ENCODE assay signal across 10 cellular contexts in the genomic region with DNA sequence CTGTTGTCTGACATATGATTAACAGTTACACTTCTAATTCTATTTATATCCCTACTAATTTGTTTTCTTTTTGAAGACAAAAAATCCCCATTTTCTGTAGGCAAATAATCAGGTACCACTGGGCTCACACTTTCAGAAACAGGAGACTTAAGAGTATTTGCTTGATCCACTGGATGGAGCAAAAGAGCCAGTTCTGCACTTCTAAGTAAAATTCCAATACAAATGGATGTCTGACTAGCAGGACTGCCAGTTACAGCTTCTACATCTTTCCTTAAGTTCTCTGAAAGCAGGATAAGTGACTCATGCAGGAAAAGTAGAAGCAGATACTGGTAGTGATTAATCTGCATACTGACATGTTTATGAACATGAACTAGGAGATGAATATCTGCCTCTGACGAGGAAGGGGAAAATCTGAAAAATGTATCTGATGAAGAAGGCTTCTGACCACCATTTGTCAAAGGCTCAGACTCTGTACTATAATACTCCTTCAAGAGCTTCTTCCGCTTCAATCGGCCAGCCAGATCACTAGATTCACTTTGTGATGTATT.
A peak's percentile ranks its signal among the peaks of the same experiment; 100 is the strongest.
DNase-seq lines count a peak whose midpoint lies in the region; ATAC-seq, FAIRE-seq and TF ChIP-seq lines count a peak whose summit lies in the region.
"Had no signal": no experiment of that assay in that cellular context is flagged by ENCODE, and none has a peak within 500 bp of the region (broad histone marks: within the 10 kb centered on the region; RNA-seq: fewer than 3 reads in every experiment).

No MANE protein-coding gene starts in this region.

- peak; percentile 73 for TF ChIP-seq RAD21 in IMR-90 (IDR thresholded peaks at IDR 0.05; ENCODE audit: low read length)

- H3K4me3 ChIP-seq in cardiac muscle cell (no peak overlapping the region), IMR-90 (ENCODE audit: insufficient read depth, low read depth, low read length) (no peak overlapping the region), endothelial cell of umbilical vein (replicated peaks in 1 of 3; ENCODE audit: insufficient read depth in 1 of 3, low read depth in 1 of 3, low read length in 3 of 3) (no peak overlapping the region), mucosa of descending colon (no peak overlapping the region), stomach (no peak overlapping the region)
- H3K4me3 ChIP-seq: BLaER1 treated with 17β-estradiol and CSF1 and Interleukin-3, amounts not matched to agents 10 nM and 100 nM; lung had no signal

- H3K4me2 ChIP-seq in IMR-90 (ENCODE audit: low read depth, low read length), result peak overlapping the region; percentile 35; the same call in 1 of the 2 replicates
- peak overlapping the region; percentile 48 for H3K4me2 ChIP-seq in endothelial cell of umbilical vein (ENCODE audit: insufficient read depth, low read length)
- H3K4me2 ChIP-seq: BLaER1 treated with 17β-estradiol and CSF1 and Interleukin-3, amounts not matched to agents 10 nM and 100 nM had no signal

- H2BK120ac ChIP-seq in IMR-90 (ENCODE audit: low read depth, low read length), result peak overlapping the region; percentile 9; the same call in 1 of the 2 replicates

- no peak overlapping the region for H3K56ac ChIP-seq in IMR-90 (ENCODE audit: extremely low read depth, insufficient read depth, low read length)

- TF ChIP-seq EP300 in stomach (IDR thresholded peaks at IDR 0.05), result no peak

- no peak overlapping the region for H4K5ac ChIP-seq in IMR-90 (ENCODE audit: low read depth, low read length)

- ATAC-seq in Right ventricle myocardium inferior, result no peak
- ATAC-seq in IMR-90 (ENCODE audit: low read depth), result peak; percentile 91
- no peak for ATAC-seq in mucosa of descending colon
- ATAC-seq in activated naive CD4-positive, alpha-beta T cell treated with anti-CD3 and anti-CD28 coated beads, Interleukin-2, amount 50 U/mL, for 72 hours, result no peak

- intact Hi-C loops in Right ventricle myocardium inferior (cut with DNase I) (no loop called here), IMR-90 (cut with micrococcal nuclease) (loop anchor here (1.0 to 10.0 kb wide), 6 partner anchors 142 to 496 kb away; a partner anchor contains a TSS), endothelial cell of umbilical vein (cut with micrococcal nuclease) (loop anchor here (1.0 to 10.0 kb wide), 7 partner anchors 84 to 496 kb away; a partner anchor contains a TSS), mucosa of descending colon (cut with DNase I, micrococcal nuclease) (no loop called here), stomach (cut with DNase I; ENCODE audit: low total_unique reads) (no loop called here)

- H3K27me3 ChIP-seq in cardiac muscle cell, result no peaks in the 10 kb centered on the region
- no peaks in the 10 kb centered on the region for H3K27me3 ChIP-seq in IMR-90 (ENCODE audit: control insufficient read depth, insufficient read depth, low read length)
- no peaks in the 10 kb centered on the region for H3K27me3 ChIP-seq in endothelial cell of umbilical vein (ENCODE audit: control insufficient read depth in 2 of 2, insufficient read depth in 2 of 2, low read length in 2 of 2)
- H3K27me3 ChIP-seq in stomach, result no peaks in the 10 kb centered on the region
- H3K27me3 ChIP-seq: BLaER1 treated with 17β-estradiol and CSF1 and Interleukin-3, amounts not matched to agents 10 nM and 100 nM had no signal

- TF ChIP-seq CTCF in cardiac muscle cell (IDR thresholded peaks at IDR 0.05; ENCODE audit: low read depth, low read length) (peak; percentile 54), IMR-90 (conservative IDR thresholded peaks at IDR 0.05; ENCODE audit: low read depth, low read length) (peak; percentile 58), endothelial cell of umbilical vein (IDR thresholded peaks at IDR 0.05; ENCODE audit: extremely low read depth in 1 of 2, insufficient read depth in 1 of 2, low read depth in 1 of 2, low read length in 2 of 2) (peak; percentile 24 to 35), mucosa of descending colon (IDR thresholded peaks at IDR 0.05) (no peak), stomach (IDR thresholded peaks at IDR 0.05) (no peak)

- no peak overlapping the region for H2AK9ac ChIP-seq in IMR-90 (replicated peaks; ENCODE audit: low read depth, low read length, poor library complexity)

- H3K27ac ChIP-seq in cardiac muscle cell (no peak overlapping the region), IMR-90 (ENCODE audit: insufficient read depth, low read length) (no peak overlapping the region), endothelial cell of umbilical vein (ENCODE audit: insufficient read depth, low read depth, low read length) (peak overlapping the region; percentile 58), stomach (no peak overlapping the region)
- H3K27ac ChIP-seq: BLaER1 treated with 17β-estradiol and CSF1 and Interleukin-3, amounts not matched to agents 10 nM and 100 nM had no signal

- no peak overlapping the region for H2BK15ac ChIP-seq in IMR-90 (ENCODE audit: low read depth, low read length)

- no peak overlapping the region for H3K18ac ChIP-seq in IMR-90 (ENCODE audit: low read depth, low read length)

- peaks cover 0 to 16% of the 10 kb centered on the region in 2 donors for H3K36me3 Mint-ChIP-seq in activated naive CD4-positive, alpha-beta T cell treated with anti-CD3 and anti-CD28 coated beads, Interleukin-2, amount 50 U/mL, for 72 hours

- H3K9ac ChIP-seq in IMR-90 (ENCODE audit: low read depth, low read length) (no peak overlapping the region), endothelial cell of umbilical vein (replicated peaks; ENCODE audit: extremely low read depth, insufficient read depth, low read length) (no peak overlapping the region)
- H3K9ac ChIP-seq: BLaER1 treated with 17β-estradiol and CSF1 and Interleukin-3, amounts not matched to agents 10 nM and 100 nM had no signal

- H4K91ac ChIP-seq in IMR-90 (ENCODE audit: insufficient read depth, low read depth, low read length), result no peak overlapping the region

- no peaks in the 10 kb centered on the region; a peak in 1 of 4 replicates for H3K79me1 ChIP-seq in IMR-90 (ENCODE audit: low read depth in 1 of 2, low read length in 2 of 2)

- H3K79me2 ChIP-seq in endothelial cell of umbilical vein (ENCODE audit: control insufficient read depth, insufficient read depth, low read length), result no peaks in the 10 kb centered on the region

- TF ChIP-seq POLR2A in IMR-90 (IDR thresholded peaks at IDR 0.05; ENCODE audit: low read depth, low read length), result no peak
- TF ChIP-seq POLR2A in endothelial cell of umbilical vein (IDR thresholded peaks at IDR 0.05; ENCODE audit: low read depth, low read length), result peak; percentile 35
- no peak for TF ChIP-seq POLR2A in stomach (IDR thresholded peaks at IDR 0.05)

- no peak overlapping the region for H3K14ac ChIP-seq in IMR-90 (replicated peaks; ENCODE audit: low read depth, low read length)

- H3K4me1 ChIP-seq in cardiac muscle cell (ENCODE audit: low read depth), result no peaks in the 10 kb centered on the region
- H3K4me1 ChIP-seq in IMR-90 (ENCODE audit: control insufficient read depth, insufficient read depth, low read length), result no peaks in the 10 kb centered on the region
- peaks cover 14% of the 10 kb centered on the region for H3K4me1 ChIP-seq in endothelial cell of umbilical vein (ENCODE audit: control insufficient read depth, extremely low read depth, insufficient read depth, low read length)
- H3K4me1 ChIP-seq in mucosa of descending colon (ENCODE audit: low read depth), result no peaks in the 10 kb centered on the region
- H3K4me1 ChIP-seq in stomach, result peaks cover 0 to 2% (median 0%) of the 10 kb centered on the region in 4 donors
- H3K4me1 ChIP-seq: BLaER1 treated with 17β-estradiol and CSF1 and Interleukin-3, amounts not matched to agents 10 nM and 100 nM had no signal

- dilution Hi-C loops in IMR-90 (cut with HindIII; ENCODE audit: low sequenced_read_pairs, unreplicated experiment) (no loop called here), endothelial cell of umbilical vein (cut with MboI; ENCODE audit: extremely low pct_ligation_motif_present, low sequenced_read_pairs) (no loop called here)

- H3K36me3 ChIP-seq in cardiac muscle cell, result peaks cover 29% of the 10 kb centered on the region
- H3K36me3 ChIP-seq in IMR-90 (ENCODE audit: control insufficient read depth, insufficient read depth, low read length), result peaks cover 4% of the 10 kb centered on the region; the same call in 1 of the 2 replicates
- H3K36me3 ChIP-seq in endothelial cell of umbilical vein (ENCODE audit: control insufficient read depth in 2 of 2, extremely low read depth in 1 of 2, insufficient read depth in 2 of 2, low read length in 2 of 2), result peaks cover 0 to 2% of the 10 kb centered on the region in 2 experiments
- no peaks in the 10 kb centered on the region for H3K36me3 ChIP-seq in mucosa of descending colon (ENCODE audit: low read depth)
- peaks cover 18 to 80% (median 73%) of the 10 kb centered on the region in 4 donors for H3K36me3 ChIP-seq in stomach

- WGBS in IMR-90 (ENCODE audit: extremely low coverage in 2 of 2, insufficient read length in 1 of 2), 2 experiments, result no CpG with 5 or more reads among the region's 3 CpGs
- 72 to 88% (median 78%) methylated on average over 3 of the region's 3 CpGs for WGBS in stomach, 5 donors

- H3K4ac ChIP-seq in IMR-90 (ENCODE audit: low read depth, low read length), result no peak overlapping the region

- H4K20me1 ChIP-seq in IMR-90 (ENCODE audit: insufficient read depth, low read length), result no peaks in the 10 kb centered on the region
- H4K20me1 ChIP-seq in endothelial cell of umbilical vein (replicated peaks; ENCODE audit: control insufficient read depth, extremely low read depth, insufficient read depth, low read length), result no peaks in the 10 kb centered on the region
- H4K20me1 ChIP-seq: BLaER1 treated with 17β-estradiol and CSF1 and Interleukin-3, amounts not matched to agents 10 nM and 100 nM had no signal

- H2BK5ac ChIP-seq in IMR-90 (ENCODE audit: low read depth, low read length, poor library complexity, severe bottlenecking), result peak overlapping the region; percentile 31

- BruUV-seq in IMR-90 (replicated peaks; lab: Mats Ljungman, UMichigan) (no TSS peak), endothelial cell of umbilical vein (replicated peaks; lab: Mats Ljungman, UMichigan) (no TSS peak)

- POLR2A ChIA-PET in IMR-90 (lab: Charles Lee; ENCODE audit: unreplicated experiment), result no interaction called here
- POLR2A ChIA-PET in endothelial cell of umbilical vein (lab: Charles Lee), result interaction anchor here (0.6 kb wide), 1 partner anchor 1162 kb away, joined by 3 read pairs; no protein-coding TSS in a partner anchor

- in situ Hi-C loops in IMR-90 (cut with MboI; ENCODE audit: low sequenced_read_pairs), result no loop called here

- H3K23ac ChIP-seq in IMR-90 (ENCODE audit: low read depth, low read length), result no peak overlapping the region

- H4K8ac ChIP-seq in IMR-90 (ENCODE audit: low read depth in 2 of 2, low read length in 2 of 2), result no peak overlapping the region

- H3K9me1 ChIP-seq in IMR-90 (ENCODE audit: insufficient read depth, low read length) (no peaks in the 10 kb centered on the region), endothelial cell of umbilical vein (replicated peaks; ENCODE audit: control insufficient read depth, extremely low read depth, insufficient read depth, low read length) (no peaks in the 10 kb centered on the region)

- FAIRE-seq in endothelial cell of umbilical vein (lab: Jason Lieb, UNC), result peak; percentile 98

- no peaks in the 10 kb centered on the region for H3K9me3 Mint-ChIP-seq in activated naive CD4-positive, alpha-beta T cell treated with anti-CD3 and anti-CD28 coated beads, Interleukin-2, amount 50 U/mL, for 72 hours

- H2AK5ac ChIP-seq in IMR-90 (ENCODE audit: low read depth, low read length), result no peak overlapping the region

- peak overlapping the region in 1 of 2 donors; percentile 29 for H3K27ac Mint-ChIP-seq in activated naive CD4-positive, alpha-beta T cell treated with anti-CD3 and anti-CD28 coated beads, Interleukin-2, amount 50 U/mL, for 72 hours

- no peak overlapping the region for H2AFZ ChIP-seq in IMR-90 (replicated peaks; ENCODE audit: low read length, poor library complexity)
- H2AFZ ChIP-seq in endothelial cell of umbilical vein (ENCODE audit: low read depth, low read length), result no peak overlapping the region

- CTCF ChIA-PET in IMR-90 (lab: Yijun Ruan, JAX), result interaction anchor here (0.8 to 1.0 kb wide), 2 partner anchors 80 to 143 kb away, joined by 3 to 4 read pairs; a partner anchor contains a TSS
- CTCF ChIA-PET in endothelial cell of umbilical vein (lab: Charles Lee), result interaction anchor here (0.6 to 2.7 kb wide), 23 partner anchors 13 to 593 kb away, joined by 3 to 29 read pairs (median 5); a partner anchor contains a TSS

- H2BK20ac ChIP-seq in IMR-90 (ENCODE audit: low read depth, low read length), result no peak overlapping the region

- DNase-seq in cardiac muscle cell (ENCODE audit: low read depth in 1 of 2, low spot score in 1 of 2), result peak; percentile 0 to 87
- DNase-seq in Right ventricle myocardium inferior (ENCODE audit: missing footprints), result no peak
- DNase-seq in IMR-90, result peak; percentile 96
- peak; percentile 94 for DNase-seq in endothelial cell of umbilical vein (ENCODE audit: low read depth, low spot score)
- DNase-seq in mucosa of descending colon, result no peak
- no peak for DNase-seq in NCI-H2227 treated with DMSO at 0.1 percent for 48 hours (lab: John Stamatoyannopoulos, UW)
- DNase-seq in stomach, result no peak
- no peak for DNase-seq in activated naive CD4-positive, alpha-beta T cell treated with anti-CD3 and anti-CD28 coated beads, Interleukin-2, amount 50 U/mL, for 72 hours (ENCODE audit: low spot score in 2 of 2)

- H3K9me3 ChIP-seq in cardiac muscle cell (ENCODE audit: low read depth), result no peaks in the 10 kb centered on the region
- no peaks in the 10 kb centered on the region for H3K9me3 ChIP-seq in IMR-90 (ENCODE audit: control insufficient read depth, insufficient read depth, low read length)
- no peaks in the 10 kb centered on the region for H3K9me3 ChIP-seq in endothelial cell of umbilical vein (replicated peaks; ENCODE audit: control insufficient read depth, insufficient read depth, low read length)
- H3K9me3 ChIP-seq in mucosa of descending colon, result no peaks in the 10 kb centered on the region
- H3K9me3 ChIP-seq in stomach, result no peaks in the 10 kb centered on the region

Comparison
In these comparisons a context has a peak if more than half of its experiments do, and no peak if none do; other contexts are left out.
1. DNase-seq: peak in cardiac muscle cell (2 of 2), IMR-90 (single experiment) and endothelial cell of umbilical vein (single experiment); none in Right ventricle myocardium inferior (single experiment), mucosa of descending colon (0 of 3), NCI-H2227 treated with DMSO at 0.1 percent for 48 hours (single experiment), stomach (single experiment) and activated naive CD4-positive, alpha-beta T cell treated with anti-CD3 and anti-CD28 coated beads, Interleukin-2, amount 50 U/mL, for 72 hours (0 of 2).
2. CTCF ChIP-seq: peak in cardiac muscle cell (single experiment), IMR-90 (single experiment) and endothelial cell of umbilical vein (2 of 2); none in mucosa of descending colon (single experiment) and stomach (0 of 7).
3. intact Hi-C loops: an anchor here in IMR-90 (1.0 to 10.0 kb wide) and endothelial cell of umbilical vein (1.0 to 10.0 kb wide); none called in Right ventricle myocardium inferior, mucosa of descending colon and stomach.